In genomic region chr5:167160388-167160787, GRCh38 we compare ENCODE assay signal across 25 cellular contexts.
"Had no signal": no experiment of that assay in that cellular context is flagged by ENCODE, and none has a peak within 500 bp of the region (broad histone marks: within the 10 kb centered on the region; RNA-seq: fewer than 3 reads in every experiment).

No MANE protein-coding gene starts in this region.

- DNase-seq: nephron progenitor cell; occipital lobe; ovary; posterior cingulate gyrus; psoas muscle; right cardiac atrium; right lobe of liver; sigmoid colon; small intestine; stimulated activated CD4-positive, alpha-beta T cell treated with anti-CD3 and anti-CD28 coated beads, Interleukin-15, amount 100 ng/mL, for 24 hours; stimulated activated CD4-positive, alpha-beta T cell treated with anti-CD3 and anti-CD28 coated beads, Interleukin-2, amount 100 ng/mL, for 24 hours; stimulated activated CD4-positive, alpha-beta T cell treated with anti-CD3 and anti-CD28 coated beads, Interleukin-2, amount 100 ng/mL, for 48 hours; stimulated activated CD4-positive, alpha-beta T cell treated with anti-CD3 and anti-CD28 coated beads, Interleukin-4, amount 100 ng/mL, for 24 hours; stimulated activated naive B cell treated with anti-CD40 and anti-IgM and Interleukin-4, amounts not matched to agents 10 μg/mL and 1 μg/mL and 100 μg/mL, for 72 hours; stimulated activated naive CD4-positive, alpha-beta T cell treated with Interleukin-2 at 50 U/mL for 16 hours; stomach; thyroid gland; trophoblast cell; upper lobe of left lung had no signal

- H3K79me2 ChIP-seq: parathyroid adenoma had no signal

- H2AFZ ChIP-seq: neural progenitor cell, parathyroid adenoma had no signal

- H3K27me3 ChIP-seq: neural progenitor cell, ovary, right lobe of liver, sigmoid colon, stomach, thyroid gland, tibial nerve, upper lobe of left lung, vagina had no signal

- H3K27ac ChIP-seq: neural progenitor cell, ovary, parathyroid adenoma, psoas muscle, right lobe of liver, sigmoid colon, stomach, thoracic aorta, thyroid gland, tibial nerve, upper lobe of left lung, vagina had no signal

- H3K9ac ChIP-seq: neural progenitor cell, parathyroid adenoma had no signal

- H3K9me3 ChIP-seq: ovary, psoas muscle, right lobe of liver, sigmoid colon, stomach, thoracic aorta, thyroid gland, tibial nerve, upper lobe of left lung, vagina had no signal

- H3K36me3 ChIP-seq: neural progenitor cell, ovary, right lobe of liver, sigmoid colon, stomach, thoracic aorta, thyroid gland, tibial nerve, upper lobe of left lung, vagina had no signal

- H3K4me1 ChIP-seq: neural progenitor cell, parathyroid adenoma, psoas muscle, right lobe of liver, stomach, thyroid gland, tibial nerve, upper lobe of left lung, vagina had no signal

- FAIRE-seq: small intestine, urothelium cell line had no signal

- H3K4me3 ChIP-seq: neural progenitor cell, ovary, psoas muscle, right lobe of liver, sigmoid colon, stomach, thoracic aorta, thyroid gland, tibial nerve, upper lobe of left lung, vagina had no signal

- H3K4me2 ChIP-seq: neural progenitor cell had no signal
